In the genomic region with DNA sequence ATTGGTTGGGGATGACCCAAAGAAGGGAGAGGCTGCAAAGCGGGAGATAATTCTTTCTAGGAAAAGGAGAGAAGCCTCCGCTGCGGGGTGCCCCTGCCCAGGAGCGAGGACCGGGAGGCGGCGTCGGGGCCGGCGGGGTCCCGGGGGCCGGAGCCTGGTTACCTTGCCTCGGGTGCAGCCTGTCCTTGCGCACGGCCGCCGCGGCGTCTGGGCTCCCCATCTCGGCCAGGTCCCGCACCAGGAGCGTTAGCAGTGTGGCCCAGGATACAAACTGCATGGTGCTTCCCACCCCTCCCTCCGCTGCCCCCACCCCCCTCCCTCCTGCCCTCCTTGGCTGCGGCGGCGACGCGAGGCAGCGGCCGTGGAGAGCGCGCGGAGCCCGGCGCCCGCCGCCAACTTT, we compare ENCODE assay signal across 11 cellular contexts. TPM values are rescaled to one million over a fixed set of nuclear protein-coding genes. Genes with fewer than 3 reads are reported as not detected.
DNase-seq lines count a peak whose midpoint lies in the region; ATAC-seq and TF ChIP-seq lines count a peak whose summit lies in the region.
"Had no signal": no experiment of that assay in that cellular context is flagged by ENCODE, and none has a peak within 500 bp of the region (broad histone marks: within the 10 kb centered on the region; RNA-seq: fewer than 3 reads in every experiment).

No MANE protein-coding gene starts in this region.

- no peaks in the 10 kb centered on the region for H3K9me2 ChIP-seq in SK-N-SH

- no peaks in the 10 kb centered on the region for H3K9me3 Mint-ChIP-seq in nephron
- H3K9me3 Mint-ChIP-seq in activated T-cell treated with anti-CD3 and anti-CD28 coated beads, Interleukin-2, amount 50 U/mL, for 24 hours: no peaks in the 10 kb centered on the region
- H3K9me3 Mint-ChIP-seq: stimulated activated naive CD8-positive, alpha-beta T cell treated with anti-CD3 and anti-CD28 coated beads, Interleukin-15, Interleukin-2, amounts not matched to agents 100 ng/mL and 50 ng/mL, for 24 hours had no signal

- ATAC-seq in GM21576 (IDR thresholded peaks at IDR 0.05; ENCODE audit: unreplicated experiment): no peak

- peak overlapping the region; percentile 98 for H3K4me2 ChIP-seq in SK-N-SH

- H3K79me2 ChIP-seq in SK-N-SH (ENCODE audit: insufficient read depth): peaks cover 33% of the 10 kb centered on the region; the same call in 1 of the 2 replicates

- WGBS in SK-N-SH (ENCODE audit: low lambda C conversion rate): 3% methylated on average over 24 of the region's 37 CpGs
- WGBS in urinary bladder: under 1% methylated on average over 37 of the region's 37 CpGs

- H3K4me3 Mint-ChIP-seq in nephron: peak overlapping the region; percentile 93 to 97 (median 97)
- no peak overlapping the region for H3K4me3 Mint-ChIP-seq in activated T-cell treated with anti-CD3 and anti-CD28 coated beads, Interleukin-2, amount 50 U/mL, for 24 hours
- H3K4me3 Mint-ChIP-seq: stimulated activated naive CD8-positive, alpha-beta T cell treated with anti-CD3 and anti-CD28 coated beads, Interleukin-15, Interleukin-2, amounts not matched to agents 100 ng/mL and 50 ng/mL, for 24 hours had no signal

- no peak for TF ChIP-seq EP300 in SK-N-SH (IDR thresholded peaks at IDR 0.05; ENCODE audit: borderline replicate concordance in 1 of 2, low read depth in 1 of 2, low read length in 1 of 2)

- TF ChIP-seq RAD21 in SK-N-SH (IDR thresholded peaks at IDR 0.05; ENCODE audit: low read length): no peak

- no peaks in the 10 kb centered on the region for H4K20me1 ChIP-seq in SK-N-SH (ENCODE audit: insufficient read depth)

- peaks cover 19% of the 10 kb centered on the region for H3K4me1 Mint-ChIP-seq in nephron
- H3K4me1 Mint-ChIP-seq in activated T-cell treated with anti-CD3 and anti-CD28 coated beads, Interleukin-2, amount 50 U/mL, for 24 hours (ENCODE audit: low read depth): peaks cover 12% of the 10 kb centered on the region

- CTCF ChIA-PET in SK-N-SH (lab: Yijun Ruan, JAX): interaction anchor here (1.6 to 2.7 kb wide), 3 partner anchors 296 to 558 kb away, joined by 4 to 11 read pairs (median 4); no protein-coding TSS in a partner anchor

- H3K27me3 ChIP-seq in SK-N-SH (ENCODE audit: insufficient read depth): no peaks in the 10 kb centered on the region

- H3K27me3 Mint-ChIP-seq in nephron (ENCODE audit: low read depth): no peaks in the 10 kb centered on the region
- H3K27me3 Mint-ChIP-seq in activated T-cell treated with anti-CD3 and anti-CD28 coated beads, Interleukin-2, amount 50 U/mL, for 24 hours: peaks cover 54% of the 10 kb centered on the region

- H3K4me3 ChIP-seq in SK-N-SH (ENCODE audit: low read depth in 2 of 2, low read length in 1 of 2) (peak overlapping the region; percentile 83 to 90), foreskin fibroblast (ENCODE audit: low read depth in 1 of 2, low read length in 2 of 2) (peak overlapping the region; percentile 71 to 82), urinary bladder (ENCODE audit: low read depth, low read length) (peak overlapping the region; percentile 62)

- DNase-seq in SK-N-SH: peak; percentile 79
- no peak for DNase-seq in foreskin fibroblast
- DNase-seq in GF-D8 (lab: John Stamatoyannopoulos, UW): no peak
- DNase-seq in activated CD4-positive, alpha-beta T cell treated with anti-CD3 and anti-CD28 coated beads for 48 hours: no peak
- DNase-seq in activated T-cell treated with anti-CD3 and anti-CD28 coated beads, Interleukin-2, amount 50 U/mL, for 24 hours: no peak
- DNase-seq: naive B cell, NCI-H1694 treated with DMSO at 0.1 percent for 48 hours had no signal

- TF ChIP-seq CTCF in SK-N-SH (IDR thresholded peaks at IDR 0.05) (no peak), foreskin fibroblast (IDR thresholded peaks at IDR 0.05; ENCODE audit: low read depth, low read length) (no peak), nephron (IDR thresholded peaks at IDR 0.05; ENCODE audit: unreplicated experiment in 3 of 3) (no peak)

- peak overlapping the region; percentile 76; the same call in 1 of the 2 replicates for H3K9ac ChIP-seq in SK-N-SH

- H3K4me1 ChIP-seq in SK-N-SH (ENCODE audit: control insufficient read depth in 1 of 2, insufficient read depth in 2 of 2, low read depth in 1 of 2, low read length in 1 of 2): peaks cover 0 to 18% of the 10 kb centered on the region in 2 experiments; a peak in 3 of 4 replicates
- peaks cover 2% of the 10 kb centered on the region for H3K4me1 ChIP-seq in urinary bladder (ENCODE audit: insufficient read depth)

- peak overlapping the region; percentile 91 to 98 (median 97) for H3K27ac Mint-ChIP-seq in nephron
- H3K27ac Mint-ChIP-seq in activated T-cell treated with anti-CD3 and anti-CD28 coated beads, Interleukin-2, amount 50 U/mL, for 24 hours: no peak overlapping the region
- H3K27ac Mint-ChIP-seq: stimulated activated naive CD8-positive, alpha-beta T cell treated with anti-CD3 and anti-CD28 coated beads, Interleukin-15, Interleukin-2, amounts not matched to agents 100 ng/mL and 50 ng/mL, for 24 hours had no signal

- peaks cover 0 to 10% of the 10 kb centered on the region in 2 experiments for H3K36me3 ChIP-seq in SK-N-SH (replicated peaks in 1 of 2; ENCODE audit: control insufficient read depth in 1 of 2, insufficient read depth in 2 of 2, low read length in 1 of 2)
- no peaks in the 10 kb centered on the region for H3K36me3 ChIP-seq in urinary bladder (ENCODE audit: insufficient read depth)

- POLR2A ChIA-PET in SK-N-SH (lab: Yijun Ruan, JAX): interaction anchor here (0.8 to 2.5 kb wide), 8 partner anchors 296 to 559 kb away, joined by 3 to 11 read pairs (median 4); no protein-coding TSS in a partner anchor

- H3K9me3 ChIP-seq in SK-N-SH: no peaks in the 10 kb centered on the region

- peaks cover 16% of the 10 kb centered on the region for H3K36me3 Mint-ChIP-seq in nephron (ENCODE audit: low read depth)
- no peaks in the 10 kb centered on the region for H3K36me3 Mint-ChIP-seq in activated T-cell treated with anti-CD3 and anti-CD28 coated beads, Interleukin-2, amount 50 U/mL, for 24 hours (ENCODE audit: low read depth)

- peak overlapping the region; percentile 87 to 98 for H3K27ac ChIP-seq in SK-N-SH (ENCODE audit: low read depth in 2 of 2, low read length in 1 of 2)
- H3K27ac ChIP-seq in urinary bladder (ENCODE audit: low read depth): peak overlapping the region; percentile 62

- H2AFZ ChIP-seq in SK-N-SH (ENCODE audit: low read depth): peak overlapping the region; percentile 89

- peaks cover 34% of the 10 kb centered on the region for H3F3A ChIP-seq in SK-N-SH (replicated peaks; ENCODE audit: insufficient read depth)

TF ChIP-seq in SK-N-SH, 30 proteins besides CTCF, POLR2A, EP300 and RAD21:
- TF ChIP-seq CHD2 (IDR thresholded peaks at IDR 0.05; ENCODE audit: low read length, partially characterized antibody): no peak
- TF ChIP-seq, protein P1, sequence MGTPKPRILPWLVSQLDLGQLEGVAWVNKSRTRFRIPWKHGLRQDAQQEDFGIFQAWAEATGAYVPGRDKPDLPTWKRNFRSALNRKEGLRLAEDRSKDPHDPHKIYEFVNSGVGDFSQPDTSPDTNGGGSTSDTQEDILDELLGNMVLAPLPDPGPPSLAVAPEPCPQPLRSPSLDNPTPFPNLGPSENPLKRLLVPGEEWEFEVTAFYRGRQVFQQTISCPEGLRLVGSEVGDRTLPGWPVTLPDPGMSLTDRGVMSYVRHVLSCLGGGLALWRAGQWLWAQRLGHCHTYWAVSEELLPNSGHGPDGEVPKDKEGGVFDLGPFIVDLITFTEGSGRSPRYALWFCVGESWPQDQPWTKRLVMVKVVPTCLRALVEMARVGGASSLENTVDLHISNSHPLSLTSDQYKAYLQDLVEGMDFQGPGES (IDR thresholded peaks at IDR 0.05; ENCODE audit: low read depth, low read length): no peak
- no peak for TF ChIP-seq TAF1 (IDR thresholded peaks at IDR 0.05; ENCODE audit: borderline replicate concordance, low read depth, low read length)
- no peak for TF ChIP-seq RFX5 (IDR thresholded peaks at IDR 0.05; ENCODE audit: low read length)
- TF ChIP-seq GABPA (IDR thresholded peaks at IDR 0.05; ENCODE audit: low read depth): no peak
- TF ChIP-seq, protein P2, sequence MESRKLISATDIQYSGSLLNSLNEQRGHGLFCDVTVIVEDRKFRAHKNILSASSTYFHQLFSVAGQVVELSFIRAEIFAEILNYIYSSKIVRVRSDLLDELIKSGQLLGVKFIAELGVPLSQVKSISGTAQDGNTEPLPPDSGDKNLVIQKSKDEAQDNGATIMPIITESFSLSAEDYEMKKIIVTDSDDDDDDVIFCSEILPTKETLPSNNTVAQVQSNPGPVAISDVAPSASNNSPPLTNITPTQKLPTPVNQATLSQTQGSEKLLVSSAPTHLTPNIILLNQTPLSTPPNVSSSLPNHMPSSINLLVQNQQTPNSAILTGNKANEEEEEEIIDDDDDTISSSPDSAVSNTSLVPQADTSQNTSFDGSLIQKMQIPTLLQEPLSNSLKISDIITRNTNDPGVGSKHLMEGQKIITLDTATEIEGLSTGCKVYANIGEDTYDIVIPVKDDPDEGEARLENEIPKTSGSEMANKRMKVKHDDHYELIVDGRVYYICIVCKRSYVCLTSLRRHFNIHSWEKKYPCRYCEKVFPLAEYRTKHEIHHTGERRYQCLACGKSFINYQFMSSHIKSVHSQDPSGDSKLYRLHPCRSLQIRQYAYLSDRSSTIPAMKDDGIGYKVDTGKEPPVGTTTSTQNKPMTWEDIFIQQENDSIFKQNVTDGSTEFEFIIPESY (IDR thresholded peaks at IDR 0.05; ENCODE audit: borderline replicate concordance, low read depth): no peak
- no peak for TF ChIP-seq TEAD4 (IDR thresholded peaks at IDR 0.05; ENCODE audit: borderline replicate concordance, insufficient read depth)
- TF ChIP-seq EZH2phosphoT487 (IDR thresholded peaks at IDR 0.05; ENCODE audit: borderline replicate concordance, low read depth): no peak
- no peak for TF ChIP-seq ELF1 (IDR thresholded peaks at IDR 0.05)
- TF ChIP-seq RXRA (IDR thresholded peaks at IDR 0.05; ENCODE audit: borderline replicate concordance, low read depth): no peak
- no peak for TF ChIP-seq FOXJ3 (CRISPR knock-in tag; IDR thresholded peaks at IDR 0.05)
- no peak for TF ChIP-seq MEF2A (IDR thresholded peaks at IDR 0.05; ENCODE audit: borderline replicate concordance, low read depth)
- no peak for TF ChIP-seq NRF1 (IDR thresholded peaks at IDR 0.05; ENCODE audit: low read depth, low read length)

RNA-seq across cellular contexts. Expression of a gene that starts 0.4 kb away (rescaled TPM):
- 4.1 and 7.1 TPM in 2 replicates for polyA plus RNA-seq in SK-N-SH (2012; rRNA removed)
- polyA plus RNA-seq in SK-N-SH (2012; cell fraction: cytosol; rRNA removed): 8.7 and 13.3 TPM in 2 replicates
- 9.3 and 9.7 TPM in 2 replicates for polyA plus RNA-seq in SK-N-SH (2012; cell fraction: nucleus; rRNA removed)
- 120 TPM for total RNA-seq in urinary bladder
- 20.7 TPM for polyA plus RNA-seq in urinary bladder
